Comparison of ENCODE assay signal across 2 cellular contexts in the genomic region with DNA sequence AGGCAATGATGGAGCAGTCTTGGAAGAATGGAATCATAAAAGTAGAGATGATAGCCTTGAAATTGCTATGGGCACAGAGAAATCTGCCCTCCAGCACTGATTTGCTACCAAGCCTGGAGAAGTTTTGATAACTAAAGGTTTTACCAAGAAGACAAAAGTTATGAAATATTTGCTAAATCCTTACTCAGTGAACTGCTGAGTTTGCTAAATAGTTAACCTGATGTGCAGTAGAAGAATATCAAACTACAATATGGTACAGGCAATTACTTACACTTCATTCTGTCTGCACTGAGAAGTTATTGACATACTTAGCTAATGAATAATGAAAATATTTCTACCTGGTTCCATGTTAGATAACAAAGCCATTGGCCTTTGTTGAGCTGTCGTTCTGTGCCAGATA.
A peak's percentile ranks its signal among the peaks of the same experiment; 100 is the strongest.
TF ChIP-seq lines count a peak whose summit lies in the region.

No MANE protein-coding gene starts in this region.

TF ChIP-seq in K562, 482 proteins besides CTCF, POLR2A, EP300 and RAD21 (continued from another document):
- peak; percentile 31; the same call in 1 of the 2 replicates for TF ChIP-seq ZNF316 (IDR thresholded peaks at IDR 0.05)

TF ChIP-seq in HepG2, 621 proteins besides CTCF, POLR2A, EP300 and RAD21 (continued from another document):
- TF ChIP-seq RXRA (CRISPR knock-in tag; IDR thresholded peaks at IDR 0.05): no peak
- TF ChIP-seq ZNF615 (CRISPR knock-in tag; IDR thresholded peaks at IDR 0.05; ENCODE audit: borderline replicate concordance): no peak
- TF ChIP-seq, protein P1, sequence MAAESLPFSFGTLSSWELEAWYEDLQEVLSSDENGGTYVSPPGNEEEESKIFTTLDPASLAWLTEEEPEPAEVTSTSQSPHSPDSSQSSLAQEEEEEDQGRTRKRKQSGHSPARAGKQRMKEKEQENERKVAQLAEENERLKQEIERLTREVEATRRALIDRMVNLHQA (CRISPR knock-in tag; IDR thresholded peaks at IDR 0.05): no peak
- TF ChIP-seq, protein P2, sequence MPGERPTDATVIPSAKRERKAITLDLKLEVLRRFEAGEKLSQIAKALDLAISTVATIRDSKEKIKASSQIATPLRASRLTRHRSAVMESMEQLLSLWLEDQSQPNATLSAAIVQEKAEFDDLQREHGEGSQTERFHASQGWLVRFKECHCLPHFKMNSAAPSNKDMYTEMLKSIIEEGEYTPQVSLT (CRISPR knock-in tag; IDR thresholded peaks at IDR 0.05; ENCODE audit: borderline replicate concordance, low read depth): no peak
- TF ChIP-seq PHF8 (CRISPR knock-in tag; IDR thresholded peaks at IDR 0.05): no peak
- no peak for TF ChIP-seq DNMT3B (CRISPR knock-in tag; conservative IDR thresholded peaks at IDR 0.05)
- TF ChIP-seq AGO1 (IDR thresholded peaks at IDR 0.05; ENCODE audit: low read depth, low read length, poor library complexity, severe bottlenecking): no peak
- TF ChIP-seq ASH2L (IDR thresholded peaks at IDR 0.05; ENCODE audit: insufficient read length, low read depth, low read length): no peak
- TF ChIP-seq, protein P3, sequence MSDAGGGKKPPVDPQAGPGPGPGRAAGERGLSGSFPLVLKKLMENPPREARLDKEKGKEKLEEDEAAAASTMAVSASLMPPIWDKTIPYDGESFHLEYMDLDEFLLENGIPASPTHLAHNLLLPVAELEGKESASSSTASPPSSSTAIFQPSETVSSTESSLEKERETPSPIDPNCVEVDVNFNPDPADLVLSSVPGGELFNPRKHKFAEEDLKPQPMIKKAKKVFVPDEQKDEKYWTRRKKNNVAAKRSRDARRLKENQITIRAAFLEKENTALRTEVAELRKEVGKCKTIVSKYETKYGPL (CRISPR knock-in tag; IDR thresholded peaks at IDR 0.05): no peak
- TF ChIP-seq MAFK (conservative IDR thresholded peaks at IDR 0.05 in 1 of 2, IDR thresholded peaks at IDR 0.05 in 1 of 2; ENCODE audit: low read length in 2 of 2): peak; percentile 60 to 87
- no peak for TF ChIP-seq TBX2 (CRISPR knock-in tag; IDR thresholded peaks at IDR 0.05; ENCODE audit: borderline replicate concordance)
- TF ChIP-seq TRIM24 (CRISPR knock-in tag; IDR thresholded peaks at IDR 0.05): no peak
- TF ChIP-seq YEATS2 (CRISPR knock-in tag; IDR thresholded peaks at IDR 0.05; ENCODE audit: borderline replicate concordance): no peak
- no peak for TF ChIP-seq GZF1 (CRISPR knock-in tag; IDR thresholded peaks at IDR 0.05)
- peak; percentile 82 for TF ChIP-seq MAFF (IDR thresholded peaks at IDR 0.05; ENCODE audit: low read depth, low read length)
TF ChIP-seq in HepG2: peak in this region for 2.
